Comparison of ENCODE assay signal across 8 cellular contexts in genomic region chr15:67840747-67841634, GRCh38. TPM values are rescaled to one million over a fixed set of nuclear protein-coding genes. Genes with fewer than 3 reads are reported as not detected.
DNase-seq lines count a peak whose midpoint lies in the region; ATAC-seq and TF ChIP-seq lines count a peak whose summit lies in the region.

No MANE protein-coding gene starts in this region.

- H3K27ac ChIP-seq in KMS-11 (peak overlapping the region; percentile 80), trophoblast cell (ENCODE audit: low read depth, low read length) (peak overlapping the region; percentile 76)

- peak overlapping the region; percentile 29 for H2BK120ac ChIP-seq in trophoblast cell (ENCODE audit: insufficient read depth, low read length, poor library complexity)

- no CpG with 5 or more reads among the region's 20 CpGs for WGBS in trophoblast cell (ENCODE audit: extremely low coverage, insufficient coverage, insufficient read length)

- DNase-seq in EL (peak; percentile 53), head of caudate nucleus (peak in 29 of 42 donors; percentile 14 to 65 (median 34)), trophoblast cell (peak in 1 of 2 donors; percentile 65)
- DNase-seq in activated CD8-positive, alpha-beta T cell treated with anti-CD3 and anti-CD28 coated beads for 36 hours: no peak
- DNase-seq in stimulated activated CD4-positive, alpha-beta T cell treated with anti-CD3 and anti-CD28 coated beads, Interleukin-4, amount 100 ng/mL, for 4 hours: no peak

- H3K79me2 ChIP-seq in KMS-11 (ENCODE audit: insufficient read depth, low read depth) (no peaks in the 10 kb centered on the region), trophoblast cell (ENCODE audit: control insufficient read depth, insufficient read depth, low read length, poor library complexity) (peaks cover 4% of the 10 kb centered on the region)

- peak overlapping the region; percentile 37 for H2BK5ac ChIP-seq in trophoblast cell (ENCODE audit: low read depth, low read length, poor library complexity)

- POLR2A ChIA-PET in activated CD8-positive, alpha-beta T cell treated with anti-CD3 and anti-CD28 coated beads for 36 hours (lab: Charles Lee): interaction anchor here (0.6 to 1.0 kb wide), 4 partner anchors 20 to 502 kb away, joined by 3 to 4 read pairs (median 4); no protein-coding TSS in a partner anchor

- no peak for TF ChIP-seq CTCF in KMS-11 (conservative IDR thresholded peaks at IDR 0.05; ENCODE audit: low read depth, low read length)
- TF ChIP-seq CTCF in activated CD8-positive, alpha-beta T cell treated with anti-CD3 and anti-CD28 coated beads for 36 hours (IDR thresholded peaks at IDR 0.05): no peak

- H3K23ac ChIP-seq in trophoblast cell (ENCODE audit: low read length): no peak overlapping the region

- H3K79me1 ChIP-seq in trophoblast cell (ENCODE audit: low read length): peaks cover 14% of the 10 kb centered on the region

- H3K4me3 ChIP-seq in KMS-11 (IDR thresholded peaks at IDR 0.05; ENCODE audit: insufficient read depth, low read depth, low read length) (peak overlapping the region; percentile 34), trophoblast cell (ENCODE audit: low read depth, low read length) (peak overlapping the region; percentile 96)

- CTCF ChIA-PET in activated CD8-positive, alpha-beta T cell treated with anti-CD3 and anti-CD28 coated beads for 36 hours (lab: Charles Lee): interaction anchor here (1.5 to 2.0 kb wide), 3 partner anchors 22 to 384 kb away, joined by 4 to 5 read pairs (median 4); no protein-coding TSS in a partner anchor

- H3K18ac ChIP-seq in trophoblast cell (ENCODE audit: low read length): peak overlapping the region; percentile 77

- H3K9me3 ChIP-seq in trophoblast cell (ENCODE audit: insufficient read depth, low read depth, low read length): no peaks in the 10 kb centered on the region

- no peak overlapping the region for H3K4ac ChIP-seq in trophoblast cell (ENCODE audit: low read depth, low read length)

- peaks cover 2% of the 10 kb centered on the region for H3K36me3 Mint-ChIP-seq in activated CD8-positive, alpha-beta T cell treated with anti-CD3 and anti-CD28 coated beads for 36 hours (ENCODE audit: low read depth)

- no peaks in the 10 kb centered on the region for H3K27me3 ChIP-seq in KMS-11 (ENCODE audit: insufficient read depth, low read depth)
- H3K27me3 ChIP-seq in trophoblast cell (ENCODE audit: insufficient read depth, low read length): peaks cover 1% of the 10 kb centered on the region

- H4K8ac ChIP-seq in trophoblast cell (ENCODE audit: low read depth, low read length): peak overlapping the region; percentile 60

- H2AK5ac ChIP-seq in trophoblast cell (ENCODE audit: low read length): peak overlapping the region; percentile 75

- H3K36me3 ChIP-seq in KMS-11 (ENCODE audit: insufficient read depth) (no peaks in the 10 kb centered on the region), trophoblast cell (ENCODE audit: control insufficient read depth in 1 of 2, insufficient read depth in 2 of 2, low read length in 2 of 2) (no peaks in the 10 kb centered on the region)

- no peak for ATAC-seq in activated CD8-positive, alpha-beta T cell treated with anti-CD3 and anti-CD28 coated beads for 36 hours
- ATAC-seq in HG02885 (IDR thresholded peaks at IDR 0.05; ENCODE audit: poor library complexity, unreplicated experiment): no peak
- no peak for ATAC-seq in GM18519 (IDR thresholded peaks at IDR 0.05; ENCODE audit: low FRiP score, unreplicated experiment)

- H3K4me3 Mint-ChIP-seq in activated CD8-positive, alpha-beta T cell treated with anti-CD3 and anti-CD28 coated beads for 36 hours: peak overlapping the region; percentile 84

- H3K4me1 Mint-ChIP-seq in activated CD8-positive, alpha-beta T cell treated with anti-CD3 and anti-CD28 coated beads for 36 hours (ENCODE audit: low read depth): peaks cover 12% of the 10 kb centered on the region

- H3K9ac ChIP-seq in KMS-11 (peak overlapping the region; percentile 84), trophoblast cell (ENCODE audit: low read length) (peak overlapping the region; percentile 99)

- H4K12ac ChIP-seq in trophoblast cell (ENCODE audit: low read depth, low read length): no peak overlapping the region

- H4K20me1 ChIP-seq in KMS-11 (ENCODE audit: insufficient read depth): no peaks in the 10 kb centered on the region

- peaks cover 26% of the 10 kb centered on the region for H3K4me1 ChIP-seq in KMS-11 (ENCODE audit: low read depth, poor library complexity, severe bottlenecking)
- H3K4me1 ChIP-seq in trophoblast cell (ENCODE audit: control insufficient read depth in 1 of 2, insufficient read depth in 2 of 2, low read length in 2 of 2): peaks cover 18 to 28% of the 10 kb centered on the region in 2 experiments

- H2BK12ac ChIP-seq in trophoblast cell (ENCODE audit: low read length): no peak overlapping the region

- H3K27ac Mint-ChIP-seq in activated CD8-positive, alpha-beta T cell treated with anti-CD3 and anti-CD28 coated beads for 36 hours: peak overlapping the region; percentile 97

- peaks cover 9% of the 10 kb centered on the region for H3K27me3 Mint-ChIP-seq in activated CD8-positive, alpha-beta T cell treated with anti-CD3 and anti-CD28 coated beads for 36 hours

- H3K4me2 ChIP-seq in KMS-11 (peak overlapping the region; percentile 77), trophoblast cell (ENCODE audit: low read length) (peak overlapping the region; percentile 73)

- intact Hi-C loops in activated CD8-positive, alpha-beta T cell treated with anti-CD3 and anti-CD28 coated beads for 36 hours (cut with micrococcal nuclease): no loop called here
- intact Hi-C loops in head of caudate nucleus (cut with DNase I): no loop called here

- H3K9me3 Mint-ChIP-seq in activated CD8-positive, alpha-beta T cell treated with anti-CD3 and anti-CD28 coated beads for 36 hours: no peaks in the 10 kb centered on the region

- peak overlapping the region; percentile 86 for H3K14ac ChIP-seq in trophoblast cell (ENCODE audit: low read length)

- H2AFZ ChIP-seq in KMS-11 (ENCODE audit: low read depth) (peak overlapping the region; percentile 92), trophoblast cell (ENCODE audit: insufficient read depth, low read length, poor library complexity) (peak overlapping the region; percentile 64)

- peak overlapping the region; percentile 81 for H4K91ac ChIP-seq in trophoblast cell (ENCODE audit: low read depth, low read length)

RNA-seq across cellular contexts. Expression of gene RNU6-1, which starts 1.1 kb away (rescaled TPM):
- not detected for total RNA-seq in activated CD8-positive, alpha-beta T cell treated with anti-CD3 and anti-CD28 coated beads for 36 hours
- polyA plus RNA-seq in trophoblast cell (2013): not detected in 2 replicates

RNA-seq across cellular contexts. Expression of gene SKOR1, which starts 15.7 kb away (rescaled TPM):
- under 1 TPM; 0.09 to 0.25 TPM for total RNA-seq in activated CD8-positive, alpha-beta T cell treated with anti-CD3 and anti-CD28 coated beads for 36 hours
- polyA plus RNA-seq in trophoblast cell (2013): 0.11 TPM in 2 replicates

Comparison
In these comparisons a context has a peak if more than half of its experiments do, and no peak if none do; other contexts are left out.
1. DNase-seq: peak in EL (single experiment) and head of caudate nucleus (29 of 42); none in activated CD8-positive, alpha-beta T cell treated with anti-CD3 and anti-CD28 coated beads for 36 hours (single experiment) and stimulated activated CD4-positive, alpha-beta T cell treated with anti-CD3 and anti-CD28 coated beads, Interleukin-4, amount 100 ng/mL, for 4 hours (0 of 2).